ENCODE assay signal across 1 cellular context in genomic region chr21:42746240-42746592, GRCh38.
TF ChIP-seq lines count a peak whose summit lies in the region.

No MANE protein-coding gene starts in this region.

TF ChIP-seq in HepG2, 621 proteins besides CTCF, POLR2A, EP300 and RAD21 (continued from another document):
- TF ChIP-seq, protein P1, sequence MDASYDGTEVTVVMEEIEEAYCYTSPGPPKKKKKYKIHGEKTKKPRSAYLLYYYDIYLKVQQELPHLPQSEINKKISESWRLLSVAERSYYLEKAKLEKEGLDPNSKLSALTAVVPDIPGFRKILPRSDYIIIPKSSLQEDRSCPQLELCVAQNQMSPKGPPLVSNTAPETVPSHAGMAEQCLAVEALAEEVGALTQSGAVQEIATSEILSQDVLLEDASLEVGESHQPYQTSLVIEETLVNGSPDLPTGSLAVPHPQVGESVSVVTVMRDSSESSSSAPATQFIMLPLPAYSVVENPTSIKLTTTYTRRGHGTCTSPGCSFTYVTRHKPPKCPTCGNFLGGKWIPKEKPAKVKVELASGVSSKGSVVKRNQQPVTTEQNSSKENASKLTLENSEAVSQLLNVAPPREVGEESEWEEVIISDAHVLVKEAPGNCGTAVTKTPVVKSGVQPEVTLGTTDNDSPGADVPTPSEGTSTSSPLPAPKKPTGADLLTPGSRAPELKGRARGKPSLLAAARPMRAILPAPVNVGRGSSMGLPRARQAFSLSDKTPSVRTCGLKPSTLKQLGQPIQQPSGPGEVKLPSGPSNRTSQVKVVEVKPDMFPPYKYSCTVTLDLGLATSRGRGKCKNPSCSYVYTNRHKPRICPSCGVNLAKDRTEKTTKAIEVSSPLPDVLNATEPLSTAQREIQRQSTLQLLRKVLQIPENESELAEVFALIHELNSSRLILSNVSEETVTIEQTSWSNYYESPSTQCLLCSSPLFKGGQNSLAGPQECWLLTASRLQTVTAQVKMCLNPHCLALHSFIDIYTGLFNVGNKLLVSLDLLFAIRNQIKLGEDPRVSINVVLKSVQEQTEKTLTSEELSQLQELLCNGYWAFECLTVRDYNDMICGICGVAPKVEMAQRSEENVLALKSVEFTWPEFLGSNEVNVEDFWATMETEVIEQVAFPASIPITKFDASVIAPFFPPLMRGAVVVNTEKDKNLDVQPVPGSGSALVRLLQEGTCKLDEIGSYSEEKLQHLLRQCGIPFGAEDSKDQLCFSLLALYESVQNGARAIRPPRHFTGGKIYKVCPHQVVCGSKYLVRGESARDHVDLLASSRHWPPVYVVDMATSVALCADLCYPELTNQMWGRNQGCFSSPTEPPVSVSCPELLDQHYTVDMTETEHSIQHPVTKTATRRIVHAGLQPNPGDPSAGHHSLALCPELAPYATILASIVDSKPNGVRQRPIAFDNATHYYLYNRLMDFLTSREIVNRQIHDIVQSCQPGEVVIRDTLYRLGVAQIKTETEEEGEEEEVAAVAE (CRISPR knock-in tag; IDR thresholded peaks at IDR 0.05; ENCODE audit: borderline replicate concordance) = no peak
- TF ChIP-seq ZNF33B (CRISPR knock-in tag; IDR thresholded peaks at IDR 0.05) = no peak
